ENCODE assay signal across 1 cellular context in genomic region chr19:49343127-49343526, GRCh38.
TF ChIP-seq lines count a peak whose summit lies in the region.

No MANE protein-coding gene starts in this region.

TF ChIP-seq in GM12878, 131 proteins besides CTCF, POLR2A, EP300 and RAD21 (continued from another document):
- TF ChIP-seq PRDM15 (CRISPR knock-in tag; IDR thresholded peaks at IDR 0.05): no peak
- TF ChIP-seq ZNF384 (IDR thresholded peaks at IDR 0.05; ENCODE audit: borderline replicate concordance, low read depth, low read length): no peak
- TF ChIP-seq SIN3A (IDR thresholded peaks at IDR 0.05; ENCODE audit: low read depth, low read length): no peak
- no peak for TF ChIP-seq ZNF592 (IDR thresholded peaks at IDR 0.05)
- TF ChIP-seq NFIC (IDR thresholded peaks at IDR 0.05; ENCODE audit: low read depth, low read length): no peak
- 0 out of 4 replicates have a peak, but pooled peaks of 1 of the 2 experiments have one; percentile 43 for TF ChIP-seq BHLHE40 (IDR thresholded peaks at IDR 0.05; ENCODE audit: borderline replicate concordance in 1 of 2, low read depth in 2 of 2, low read length in 1 of 2)
- TF ChIP-seq STAT3 (IDR thresholded peaks at IDR 0.05; ENCODE audit: low read depth, low read length): no peak
- TF ChIP-seq RELB (IDR thresholded peaks at IDR 0.05; ENCODE audit: low read depth): no peak
- TF ChIP-seq TCF7 (IDR thresholded peaks at IDR 0.05; ENCODE audit: borderline replicate concordance): no peak
- TF ChIP-seq MEF2B (IDR thresholded peaks at IDR 0.05; ENCODE audit: partially characterized antibody, poor library complexity, severe bottlenecking): peak; percentile 49
- no peak for TF ChIP-seq ZBED1 (IDR thresholded peaks at IDR 0.05; ENCODE audit: borderline replicate concordance)
- no peak for TF ChIP-seq ETV6 (conservative IDR thresholded peaks at IDR 0.05 in 1 of 2, IDR thresholded peaks at IDR 0.05 in 1 of 2; ENCODE audit: borderline replicate concordance in 1 of 2, low read depth in 1 of 2)
- no peak for TF ChIP-seq ZSCAN29 (IDR thresholded peaks at IDR 0.05)
- TF ChIP-seq RCOR1 (conservative IDR thresholded peaks at IDR 0.05; ENCODE audit: low read depth, low read length): no peak
- TF ChIP-seq PAX8 (IDR thresholded peaks at IDR 0.05): no peak
- TF ChIP-seq ZNF274 (IDR thresholded peaks at IDR 0.05; ENCODE audit: insufficient read depth, insufficient read length): no peak
- TF ChIP-seq ZNF217 (IDR thresholded peaks at IDR 0.05): 0 out of 2 replicates have a peak, but pooled peaks have one; percentile 28
- TF ChIP-seq MEF2A (IDR thresholded peaks at IDR 0.05; ENCODE audit: insufficient read depth, low read depth, low read length): no peak
- TF ChIP-seq KDM1A (IDR thresholded peaks at IDR 0.05; ENCODE audit: borderline replicate concordance): no peak
- TF ChIP-seq ZNF207 (IDR thresholded peaks at IDR 0.05; ENCODE audit: borderline replicate concordance): no peak
- TF ChIP-seq NKRF (conservative IDR thresholded peaks at IDR 0.05): no peak
- no peak for TF ChIP-seq YBX1 (IDR thresholded peaks at IDR 0.05)
- peak; percentile 34; the same call in 1 of the 2 replicates for TF ChIP-seq RUNX3 (IDR thresholded peaks at IDR 0.05; ENCODE audit: low read length)
- TF ChIP-seq POLR2AphosphoS2 (IDR thresholded peaks at IDR 0.05; ENCODE audit: low read depth, low read length): no peak
- no peak for TF ChIP-seq SUZ12 (IDR thresholded peaks at IDR 0.05; ENCODE audit: unreplicated experiment)
- no peak for TF ChIP-seq REST (IDR thresholded peaks at IDR 0.05; ENCODE audit: low read depth, low read length)
- TF ChIP-seq CBX3 (IDR thresholded peaks at IDR 0.05; ENCODE audit: borderline replicate concordance, low read depth): no peak
